ENCODE assay signal across 1 cellular context in genomic region chr11:61964941-61965282, GRCh38.
TF ChIP-seq lines count a peak whose summit lies in the region.

No MANE protein-coding gene starts in this region.

TF ChIP-seq in endothelial cell of umbilical vein, 7 proteins besides CTCF, POLR2A, EP300 and RAD21:
- TF ChIP-seq FOS (IDR thresholded peaks at IDR 0.05; ENCODE audit: borderline replicate concordance, insufficient read depth, low read length), result no peak
- TF ChIP-seq GATA2 (IDR thresholded peaks at IDR 0.05; ENCODE audit: insufficient read depth, insufficient read length, low read depth, low read length), result no peak
- no peak for TF ChIP-seq MYC (IDR thresholded peaks at IDR 0.05; ENCODE audit: low read depth, low read length)
- TF ChIP-seq MAX (IDR thresholded peaks at IDR 0.05; ENCODE audit: insufficient read depth, insufficient read length), result no peak
- TF ChIP-seq EZH2 (IDR thresholded peaks at IDR 0.05; ENCODE audit: borderline replicate concordance, low read depth, low read length, severe bottlenecking), result no peak
- no peak for TF ChIP-seq JUN (IDR thresholded peaks at IDR 0.05; ENCODE audit: borderline replicate concordance, insufficient read depth, insufficient read length, low read depth)
- TF ChIP-seq POLR2AphosphoS5 (IDR thresholded peaks at IDR 0.05; ENCODE audit: insufficient read depth, low read depth, low read length), result no peak
